In genomic region chr5:9490494-9491097, GRCh38 we compare ENCODE assay signal across 18 cellular contexts. TPM values are rescaled to one million over a fixed set of nuclear protein-coding genes. Genes with fewer than 3 reads are reported as not detected.
DNase-seq lines count a peak whose midpoint lies in the region; ATAC-seq, FAIRE-seq and TF ChIP-seq lines count a peak whose summit lies in the region.
"Had no signal": no experiment of that assay in that cellular context is flagged by ENCODE, and none has a peak within 500 bp of the region (broad histone marks: within the 10 kb centered on the region; RNA-seq: fewer than 3 reads in every experiment).

No MANE protein-coding gene starts in this region.

- H3K9me3 ChIP-seq in esophagus muscularis mucosa (no peaks in the 10 kb centered on the region), left ventricle myocardium inferior (replicated peaks) (peaks cover 6% of the 10 kb centered on the region)
- H3K9me3 ChIP-seq: A549, Caco-2 had no signal

- H3K4me3 ChIP-seq in esophagus muscularis mucosa (no peak overlapping the region), left ventricle myocardium inferior (no peak overlapping the region)
- H3K4me3 ChIP-seq: A549 had no signal

- no peak for ATAC-seq in GM21737 (IDR thresholded peaks at IDR 0.05; ENCODE audit: unreplicated experiment)
- ATAC-seq: A549, HepG2 had no signal

- H3K36me3 ChIP-seq in esophagus muscularis mucosa (no peaks in the 10 kb centered on the region), left ventricle myocardium inferior (no peaks in the 10 kb centered on the region)

- H3K4me1 ChIP-seq in esophagus muscularis mucosa (peaks cover 0 to 5% (median 0%) of the 10 kb centered on the region in 4 donors), left ventricle myocardium inferior (peaks cover 18% of the 10 kb centered on the region)
- H3K4me1 ChIP-seq: A549, Caco-2 had no signal

- no peak overlapping the region for H3K27ac ChIP-seq in esophagus muscularis mucosa (replicated peaks in 1 of 4)
- H3K27ac ChIP-seq in left ventricle myocardium inferior (replicated peaks) = peak overlapping the region; percentile 58
- H3K27ac ChIP-seq: 22Rv1, A549, C4-2B had no signal

- H3K27me3 ChIP-seq in esophagus muscularis mucosa = no peaks in the 10 kb centered on the region
- no peaks in the 10 kb centered on the region for H3K27me3 ChIP-seq in left ventricle myocardium inferior (ENCODE audit: low read depth)

- FAIRE-seq in D721Med (lab: Jason Lieb, UNC) = no peak
- FAIRE-seq: A549, H1, HepG2 had no signal

- peak; percentile 31 for DNase-seq in NCI-H82 (lab: John Stamatoyannopoulos, UW)
- no peak for DNase-seq in NCI-H82 treated with DMSO at 0.1 percent for 48 hours (lab: John Stamatoyannopoulos, UW; ENCODE audit: unreplicated experiment)
- DNase-seq in esophagus muscularis mucosa (ENCODE audit: extremely low spot score) = peak; percentile 68
- no peak for DNase-seq in left ventricle myocardium inferior
- DNase-seq in D721Med (ENCODE audit: insufficient read length, low spot score) = no peak
- no peak for DNase-seq in NCI-H774 (lab: John Stamatoyannopoulos, UW)
- DNase-seq: AML-193; Caco-2; CD4-positive, alpha-beta T cell; DMS153; GF-D8; H9 had no signal

- 88% methylated on average over 2 of the region's 2 CpGs for WGBS in esophagus muscularis mucosa

- no peak for TF ChIP-seq POLR2A in esophagus muscularis mucosa (IDR thresholded peaks at IDR 0.05; ENCODE audit: low read depth)

- intact Hi-C loops in esophagus muscularis mucosa (cut with DNase I) = no loop called here
- intact Hi-C loops in left ventricle myocardium inferior (cut with micrococcal nuclease) = no loop called here

- TF ChIP-seq CTCF in esophagus muscularis mucosa (IDR thresholded peaks at IDR 0.05) (no peak), left ventricle myocardium inferior (IDR thresholded peaks at IDR 0.05; ENCODE audit: borderline replicate concordance) (no peak), D721Med (IDR thresholded peaks at IDR 0.05; ENCODE audit: insufficient read depth, missing control alignments) (no peak)

- TF ChIP-seq EP300 in esophagus muscularis mucosa (IDR thresholded peaks at IDR 0.05) = no peak

RNA-seq across cellular contexts. Expression of gene SEMA5A, which starts 55.3 kb away (rescaled TPM):
- 1 to 10 TPM; 2.1 to 5.6 (median 3.5) TPM for total RNA-seq in esophagus muscularis mucosa
- 43.2 TPM for total RNA-seq in left ventricle myocardium inferior
- total RNA-seq: HepG2 had no signal

Comparison
In these comparisons a context has a peak if more than half of its experiments do, and no peak if none do; other contexts are left out.
1. DNase-seq: peak in NCI-H82 (single experiment) and esophagus muscularis mucosa (single experiment); none in NCI-H82 treated with DMSO at 0.1 percent for 48 hours (single experiment), left ventricle myocardium inferior (single experiment), D721Med (single experiment) and NCI-H774 (single experiment).